Comparison of ENCODE assay signal across 29 cellular contexts in the genomic region with DNA sequence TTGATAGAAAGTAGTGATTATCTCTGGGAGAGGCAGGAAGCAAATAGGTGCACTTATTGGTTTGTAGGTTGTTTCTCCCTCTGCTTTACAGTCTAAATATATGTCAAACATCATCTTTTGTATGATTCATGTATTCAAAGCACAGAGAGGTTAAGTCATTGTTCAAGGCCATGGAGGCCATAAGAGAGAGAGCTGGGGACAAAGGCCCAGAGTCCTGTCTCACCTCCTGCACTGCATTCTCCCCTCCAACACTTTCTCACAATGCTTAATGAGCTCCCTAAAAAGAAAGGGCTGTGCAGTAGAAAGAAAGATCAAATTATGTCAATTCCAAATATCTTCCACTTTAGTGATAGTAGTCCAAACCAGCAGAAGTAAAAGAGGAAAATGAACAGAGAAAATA.
"Had no signal": no experiment of that assay in that cellular context is flagged by ENCODE, and none has a peak within 500 bp of the region (broad histone marks: within the 10 kb centered on the region; RNA-seq: fewer than 3 reads in every experiment).

No MANE protein-coding gene starts in this region.

- ATAC-seq: effector memory CD8-positive, alpha-beta T cell; esophagus mucosa; foreskin keratinocyte; gastrocnemius medialis; gastroesophageal sphincter; heart left ventricle; heart right ventricle had no signal

- H3K4me3 ChIP-seq: colonic mucosa, coronary artery, dorsolateral prefrontal cortex, esophagus muscularis mucosa, esophagus squamous epithelium, gastrocnemius medialis, gastroesophageal sphincter, heart left ventricle, heart right ventricle, hepatocyte had no signal

- H3K27ac Mint-ChIP-seq: dendritic cell treated with granulocyte-macrophage colony-stimulating factor and Interleukin-4, amounts not matched to agents 40 ng/mL and 50 ng/mL, for 4 days; effector memory CD8-positive, alpha-beta T cell; endodermal cell had no signal

- H3K9me3 ChIP-seq: colonic mucosa had no signal

- H3K27ac ChIP-seq: colonic mucosa, coronary artery, dorsolateral prefrontal cortex, epithelial cell of prostate, esophagus muscularis mucosa, esophagus squamous epithelium, foreskin keratinocyte, gastrocnemius medialis, gastroesophageal sphincter, heart left ventricle, heart right ventricle, hepatocyte had no signal

- H3K79me2 ChIP-seq: hepatocyte had no signal

- H3K4me2 ChIP-seq: hepatocyte had no signal

- H3K4me1 Mint-ChIP-seq: endodermal cell had no signal

- FAIRE-seq: endometrium, endothelial cell of umbilical vein, frontal cortex had no signal

- DNase-seq: colonic mucosa; cortex of kidney; dermis blood vessel endothelial cell; dorsolateral prefrontal cortex; effector CD4-positive, alpha-beta T cell; effector CD8-positive, alpha-beta T cell; effector memory CD4-positive, alpha-beta T cell; effector memory CD8-positive, alpha-beta T cell; endodermal cell; erythroblast; esophagus squamous epithelium; foreskin fibroblast; foreskin keratinocyte; foreskin melanocyte; gastrocnemius medialis; glutamatergic neuron; head of caudate nucleus; heart left ventricle; heart right ventricle had no signal

- H3K4me3 Mint-ChIP-seq: dendritic cell treated with granulocyte-macrophage colony-stimulating factor and Interleukin-4, amounts not matched to agents 40 ng/mL and 50 ng/mL, for 4 days; effector memory CD8-positive, alpha-beta T cell; endodermal cell had no signal

- H2AFZ ChIP-seq: hepatocyte had no signal

- H3K36me3 ChIP-seq: colonic mucosa, esophagus muscularis mucosa, esophagus squamous epithelium, gastrocnemius medialis, gastroesophageal sphincter, heart left ventricle, heart right ventricle had no signal

- H3K27me3 ChIP-seq: colonic mucosa, dorsolateral prefrontal cortex, esophagus muscularis mucosa, esophagus squamous epithelium, foreskin keratinocyte, gastrocnemius medialis, gastroesophageal sphincter, hepatocyte had no signal

- H3K4me1 ChIP-seq: colonic mucosa, esophagus muscularis mucosa, esophagus squamous epithelium, foreskin keratinocyte, gastrocnemius medialis, gastroesophageal sphincter, heart left ventricle, heart right ventricle had no signal
